Comparison of ENCODE assay signal across 1 cellular context in the genomic region with DNA sequence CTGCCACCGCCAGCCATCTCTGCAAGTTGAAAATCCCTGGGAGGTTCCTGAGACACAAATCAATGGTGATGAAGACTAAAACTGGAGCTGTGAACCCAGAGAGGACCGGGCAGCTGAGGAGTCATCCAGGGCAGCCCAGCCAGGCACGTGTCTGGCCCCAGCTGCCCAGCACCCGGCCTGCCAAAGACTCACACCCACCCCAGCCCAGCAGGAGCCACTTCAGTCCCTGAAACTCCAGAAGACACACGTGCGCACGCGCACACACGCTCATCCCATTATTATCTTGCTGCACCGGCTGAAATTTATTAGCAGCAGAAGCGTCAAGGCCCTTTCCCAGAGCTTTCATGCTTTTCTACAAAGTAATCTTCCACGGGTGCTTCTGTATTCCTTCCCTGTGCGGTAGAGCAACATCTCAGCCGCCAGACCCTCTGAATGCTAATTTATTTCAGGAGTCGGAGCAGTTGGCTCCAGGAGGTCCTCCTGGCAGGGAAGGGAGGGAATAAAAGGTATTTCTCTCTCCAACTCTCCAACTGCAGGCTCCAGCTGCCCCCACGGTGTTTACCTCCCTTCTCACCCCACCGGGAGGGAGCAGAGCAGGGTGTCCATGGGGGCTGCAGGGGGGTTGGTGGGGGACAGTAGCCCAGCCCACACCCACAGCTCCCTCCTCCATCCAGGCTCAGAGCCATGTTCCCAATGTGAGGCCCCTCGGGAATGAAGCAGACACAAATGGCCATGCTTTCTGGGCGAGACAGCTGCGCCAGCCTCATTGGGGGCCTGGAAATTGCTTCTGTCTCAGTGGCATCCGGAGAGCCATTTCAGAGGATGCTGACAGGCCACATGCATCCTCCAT.
TF ChIP-seq lines count a peak whose summit lies in the region.

No MANE protein-coding gene starts in this region.

TF ChIP-seq in GM23338, 12 proteins besides CTCF, POLR2A, EP300 and RAD21 (continued from another document):
- TF ChIP-seq, protein P1, sequence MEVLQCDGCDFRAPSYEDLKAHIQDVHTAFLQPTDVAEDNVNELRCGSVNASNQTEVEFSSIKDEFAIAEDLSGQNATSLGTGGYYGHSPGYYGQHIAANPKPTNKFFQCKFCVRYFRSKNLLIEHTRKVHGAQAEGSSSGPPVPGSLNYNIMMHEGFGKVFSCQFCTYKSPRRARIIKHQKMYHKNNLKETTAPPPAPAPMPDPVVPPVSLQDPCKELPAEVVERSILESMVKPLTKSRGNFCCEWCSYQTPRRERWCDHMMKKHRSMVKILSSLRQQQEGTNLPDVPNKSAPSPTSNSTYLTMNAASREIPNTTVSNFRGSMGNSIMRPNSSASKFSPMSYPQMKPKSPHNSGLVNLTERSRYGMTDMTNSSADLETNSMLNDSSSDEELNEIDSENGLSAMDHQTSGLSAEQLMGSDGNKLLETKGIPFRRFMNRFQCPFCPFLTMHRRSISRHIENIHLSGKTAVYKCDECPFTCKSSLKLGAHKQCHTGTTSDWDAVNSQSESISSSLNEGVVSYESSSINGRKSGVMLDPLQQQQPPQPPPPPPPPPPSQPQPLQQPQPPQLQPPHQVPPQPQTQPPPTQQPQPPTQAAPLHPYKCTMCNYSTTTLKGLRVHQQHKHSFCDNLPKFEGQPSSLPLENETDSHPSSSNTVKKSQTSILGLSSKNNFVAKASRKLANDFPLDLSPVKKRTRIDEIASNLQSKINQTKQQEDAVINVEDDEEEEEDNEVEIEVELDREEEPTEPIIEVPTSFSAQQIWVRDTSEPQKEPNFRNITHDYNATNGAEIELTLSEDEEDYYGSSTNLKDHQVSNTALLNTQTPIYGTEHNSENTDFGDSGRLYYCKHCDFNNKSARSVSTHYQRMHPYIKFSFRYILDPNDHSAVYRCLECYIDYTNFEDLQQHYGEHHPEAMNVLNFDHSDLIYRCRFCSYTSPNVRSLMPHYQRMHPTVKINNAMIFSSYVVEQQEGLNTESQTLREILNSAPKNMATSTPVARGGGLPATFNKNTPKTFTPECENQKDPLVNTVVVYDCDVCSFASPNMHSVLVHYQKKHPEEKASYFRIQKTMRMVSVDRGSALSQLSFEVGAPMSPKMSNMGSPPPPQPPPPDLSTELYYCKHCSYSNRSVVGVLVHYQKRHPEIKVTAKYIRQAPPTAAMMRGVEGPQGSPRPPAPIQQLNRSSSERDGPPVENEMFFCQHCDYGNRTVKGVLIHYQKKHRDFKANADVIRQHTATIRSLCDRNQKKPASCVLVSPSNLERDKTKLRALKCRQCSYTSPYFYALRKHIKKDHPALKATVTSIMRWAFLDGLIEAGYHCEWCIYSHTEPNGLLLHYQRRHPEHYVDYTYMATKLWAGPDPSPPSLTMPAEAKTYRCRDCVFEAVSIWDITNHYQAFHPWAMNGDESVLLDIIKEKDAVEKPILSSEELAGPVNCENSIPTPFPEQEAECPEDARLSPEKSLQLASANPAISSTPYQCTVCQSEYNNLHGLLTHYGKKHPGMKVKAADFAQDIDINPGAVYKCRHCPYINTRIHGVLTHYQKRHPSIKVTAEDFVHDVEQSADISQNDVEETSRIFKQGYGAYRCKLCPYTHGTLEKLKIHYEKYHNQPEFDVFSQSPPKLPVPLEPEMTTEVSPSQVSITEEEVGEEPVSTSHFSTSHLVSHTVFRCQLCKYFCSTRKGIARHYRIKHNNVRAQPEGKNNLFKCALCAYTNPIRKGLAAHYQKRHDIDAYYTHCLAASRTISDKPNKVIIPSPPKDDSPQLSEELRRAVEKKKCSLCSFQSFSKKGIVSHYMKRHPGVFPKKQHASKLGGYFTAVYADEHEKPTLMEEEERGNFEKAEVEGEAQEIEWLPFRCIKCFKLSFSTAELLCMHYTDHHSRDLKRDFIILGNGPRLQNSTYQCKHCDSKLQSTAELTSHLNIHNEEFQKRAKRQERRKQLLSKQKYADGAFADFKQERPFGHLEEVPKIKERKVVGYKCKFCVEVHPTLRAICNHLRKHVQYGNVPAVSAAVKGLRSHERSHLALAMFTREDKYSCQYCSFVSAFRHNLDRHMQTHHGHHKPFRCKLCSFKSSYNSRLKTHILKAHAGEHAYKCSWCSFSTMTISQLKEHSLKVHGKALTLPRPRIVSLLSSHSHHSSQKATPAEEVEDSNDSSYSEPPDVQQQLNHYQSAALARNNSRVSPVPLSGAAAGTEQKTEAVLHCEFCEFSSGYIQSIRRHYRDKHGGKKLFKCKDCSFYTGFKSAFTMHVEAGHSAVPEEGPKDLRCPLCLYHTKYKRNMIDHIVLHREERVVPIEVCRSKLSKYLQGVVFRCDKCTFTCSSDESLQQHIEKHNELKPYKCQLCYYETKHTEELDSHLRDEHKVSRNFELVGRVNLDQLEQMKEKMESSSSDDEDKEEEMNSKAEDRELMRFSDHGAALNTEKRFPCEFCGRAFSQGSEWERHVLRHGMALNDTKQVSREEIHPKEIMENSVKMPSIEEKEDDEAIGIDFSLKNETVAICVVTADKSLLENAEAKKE (CRISPR knock-in tag; IDR thresholded peaks at IDR 0.05), result no peak
- no peak for TF ChIP-seq POLR2AphosphoS5 (IDR thresholded peaks at IDR 0.05; ENCODE audit: low read depth)
